1 cellular context compared by ENCODE assay signal in the genomic region with DNA sequence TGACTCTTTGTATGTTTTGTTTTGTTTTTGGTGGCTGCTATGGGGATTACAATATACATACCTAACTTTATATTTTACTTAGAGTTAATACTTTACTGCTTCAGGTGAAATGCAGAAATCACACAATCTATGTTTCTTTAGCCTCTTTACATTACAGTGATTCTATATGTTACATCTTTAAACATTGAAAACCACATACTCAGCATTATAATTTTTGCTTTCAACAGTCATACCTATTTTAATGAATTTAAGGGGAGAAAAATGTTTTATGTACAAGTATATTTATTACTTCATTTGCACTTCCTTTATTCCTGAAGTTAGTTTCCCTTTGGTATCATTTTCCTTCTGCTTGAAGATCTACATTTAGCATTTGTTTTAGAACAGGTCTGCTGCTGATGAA.
TF ChIP-seq lines count a peak whose summit lies in the region.

No MANE protein-coding gene starts in this region.

TF ChIP-seq in HepG2, 621 proteins besides CTCF, POLR2A, EP300 and RAD21:
- TF ChIP-seq MAFF (IDR thresholded peaks at IDR 0.05; ENCODE audit: low read depth, low read length) (peak; percentile 82), PCBP2 (optimal IDR thresholded peaks at IDR 0.05; ENCODE audit: low read depth, low read length, poor library complexity, severe bottlenecking) (no peak), MAFK (conservative IDR thresholded peaks at IDR 0.05 in 1 of 2, IDR thresholded peaks at IDR 0.05 in 1 of 2; ENCODE audit: low read length in 2 of 2) (peak; percentile 73 to 88)
